24 cellular contexts compared by ENCODE assay signal in the genomic region with DNA sequence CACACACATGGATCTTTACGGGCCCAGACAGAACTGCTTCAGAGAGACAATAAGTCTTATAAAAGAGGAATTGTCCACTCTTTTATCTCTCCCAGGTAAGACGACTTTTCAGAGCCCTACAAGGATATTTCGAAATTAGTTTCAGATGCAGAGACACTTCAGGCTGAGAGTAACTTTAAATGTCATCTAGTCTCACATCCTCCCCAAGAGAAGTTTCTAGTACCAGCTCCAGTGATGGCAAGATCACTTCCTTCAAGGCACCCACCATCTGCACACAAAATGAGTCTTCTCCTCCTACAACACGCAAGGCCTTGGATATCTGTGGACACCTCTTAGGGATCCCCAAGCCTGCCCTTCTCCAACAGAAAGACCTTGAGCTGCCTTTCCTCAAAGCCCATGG.
"Had no signal": no experiment of that assay in that cellular context is flagged by ENCODE, and none has a peak within 500 bp of the region (broad histone marks: within the 10 kb centered on the region; RNA-seq: fewer than 3 reads in every experiment).

No MANE protein-coding gene starts in this region.

- DNase-seq: activated CD4-positive, alpha-beta T cell treated with anti-CD3 and anti-CD28 coated beads, Interleukin-2, amount 50 U/mL, for 4 hours; activated CD8-positive, alpha-beta memory T cell treated with anti-CD3 and anti-CD28 coated beads for 24 hours; activated CD8-positive, alpha-beta memory T cell treated with anti-CD3 and anti-CD28 coated beads, Interleukin-2, amount 50 U/mL, for 4 hours; activated naive CD4-positive, alpha-beta T cell; activated T-cell treated with anti-CD3 and anti-CD28 coated beads, Interleukin-2, amount 50 U/mL, for 4 hours; adrenal gland; central memory CD4-positive, alpha-beta T cell; effector memory CD8-positive, alpha-beta T cell; glutamatergic neuron; hippocampal formation; left ventricle myocardium superior; mammary epithelial cell; naive thymus-derived CD8-positive, alpha-beta T cell; retina; sigmoid colon; stimulated activated CD4-positive, alpha-beta T cell treated with anti-CD3 and anti-CD28 coated beads, Interleukin-2, amount 100 ng/mL, for 48 hours; stimulated activated CD8-positive, alpha-beta memory T cell treated with anti-CD3 and anti-CD28 coated beads, Interleukin-4, amount 100 ng/mL, for 48 hours; stimulated activated naive CD4-positive, alpha-beta T cell treated with Interleukin-2 at 50 U/mL for 16 hours; upper lobe of left lung had no signal

- FAIRE-seq: astrocyte, colon, frontal cortex, islet of Langerhans had no signal

- ATAC-seq: activated T-cell treated with anti-CD3 and anti-CD28 coated beads, Interleukin-2, amount 50 U/mL, for 4 hours; effector memory CD8-positive, alpha-beta T cell; left ventricle myocardium superior; naive thymus-derived CD8-positive, alpha-beta T cell; WTC11 had no signal
